ENCODE assay signal across 11 cellular contexts in genomic region chr19:29662278-29662603, GRCh38. TPM values are rescaled to one million over a fixed set of nuclear protein-coding genes. Genes with fewer than 3 reads are reported as not detected.
A peak's percentile ranks its signal among the peaks of the same experiment; 100 is the strongest.
DNase-seq lines count a peak whose midpoint lies in the region; ATAC-seq and TF ChIP-seq lines count a peak whose summit lies in the region.
"Had no signal": no experiment of that assay in that cellular context is flagged by ENCODE, and none has a peak within 500 bp of the region (broad histone marks: within the 10 kb centered on the region; RNA-seq: fewer than 3 reads in every experiment).

No MANE protein-coding gene starts in this region.

- no peak for TF ChIP-seq EP300 in SK-N-SH (IDR thresholded peaks at IDR 0.05; ENCODE audit: borderline replicate concordance in 1 of 2, low read depth in 1 of 2, low read length in 1 of 2)

- H3K9me3 ChIP-seq in SK-N-SH (no peaks in the 10 kb centered on the region), lung (ENCODE audit: control insufficient read depth in 2 of 2, insufficient read depth in 1 of 2, low read length in 1 of 2) (no peaks in the 10 kb centered on the region), testis (no peaks in the 10 kb centered on the region)

- no peaks in the 10 kb centered on the region for H3K36me3 ChIP-seq in SK-N-SH (replicated peaks in 1 of 2; ENCODE audit: control insufficient read depth in 1 of 2, insufficient read depth in 2 of 2, low read length in 1 of 2)
- H3K36me3 ChIP-seq in lung (ENCODE audit: control insufficient read depth in 2 of 2, insufficient read depth in 2 of 2, low read length in 2 of 2), result no peaks in the 10 kb centered on the region
- H3K36me3 ChIP-seq in testis (ENCODE audit: low read depth, missing control alignments), result no peaks in the 10 kb centered on the region

- TF ChIP-seq POLR2A in testis (IDR thresholded peaks at IDR 0.05) (no peak), GM18505 (IDR thresholded peaks at IDR 0.05; ENCODE audit: borderline replicate concordance, extremely low read depth, insufficient read depth, insufficient read length) (no peak)

- peak overlapping the region; percentile 69 for H3K4me2 ChIP-seq in SK-N-SH

- peak overlapping the region; percentile 81 for H2AFZ ChIP-seq in SK-N-SH (ENCODE audit: low read depth)

- H4K20me1 ChIP-seq in SK-N-SH (ENCODE audit: insufficient read depth), result no peaks in the 10 kb centered on the region

- CTCF ChIA-PET in SK-N-SH (lab: Yijun Ruan, JAX), result interaction anchor here (1.1 to 3.4 kb wide), 4 partner anchors 15 to 54 kb away, joined by 3 to 17 read pairs (median 6); no protein-coding TSS in a partner anchor

- POLR2A ChIA-PET in SK-N-SH (lab: Yijun Ruan, JAX), result interaction anchor here (1.3 kb wide), 1 partner anchor 32 kb away, joined by 3 read pairs; no protein-coding TSS in a partner anchor

- TF ChIP-seq CTCF in SK-N-SH (IDR thresholded peaks at IDR 0.05) (no peak), lung (IDR thresholded peaks at IDR 0.05; ENCODE audit: control extremely low read depth, extremely low read depth) (no peak), testis (IDR thresholded peaks at IDR 0.05) (no peak)

- no peak for DNase-seq in SK-N-SH
- DNase-seq in lung (ENCODE audit: low spot score), result no peak
- DNase-seq in testis, result no peak
- no peak for DNase-seq in activated CD4-positive, CD25-positive, alpha-beta regulatory T cell treated with anti-CD3 and anti-CD28 coated beads, Interleukin-2, amount 50 U/mL, for 72 hours
- DNase-seq in RKO (ENCODE audit: low spot score), result no peak
- DNase-seq: stimulated activated CD4-positive, alpha-beta T cell treated with anti-CD3 and anti-CD28 coated beads, Interleukin-4, amount 100 ng/mL, for 1 hour had no signal

- ATAC-seq in SK-N-SH treated with all-trans-retinoic acid at 6 μM for 48 hours (no peak), lung (ENCODE audit: insufficient read depth, low FRiP score) (no peak), GM18505 (IDR thresholded peaks at IDR 0.05; ENCODE audit: unreplicated experiment) (no peak)
- ATAC-seq: left lobe of liver had no signal

- H3K9me2 ChIP-seq in SK-N-SH, result no peaks in the 10 kb centered on the region

- peak overlapping the region; percentile 61; the same call in 1 of the 2 replicates for H3K9ac ChIP-seq in SK-N-SH

- H3K4me3 ChIP-seq in SK-N-SH (ENCODE audit: low read depth in 2 of 2, low read length in 1 of 2), result peak overlapping the region in 1 of 2 experiments; percentile 21; a peak in 1 of 4 replicates
- no peak overlapping the region for H3K4me3 ChIP-seq in lung
- H3K4me3 ChIP-seq in testis, result no peak overlapping the region

- intact Hi-C loops in testis (cut with DNase I; ENCODE audit: low total_unique reads), result no loop called here

- H3K4me1 ChIP-seq in SK-N-SH (ENCODE audit: control insufficient read depth in 1 of 2, insufficient read depth in 2 of 2, low read depth in 1 of 2, low read length in 1 of 2), result peaks cover 14 to 23% of the 10 kb centered on the region in 2 experiments; a peak in 3 of 4 replicates
- H3K4me1 ChIP-seq in lung (ENCODE audit: control insufficient read depth in 2 of 2, insufficient read depth in 2 of 2, low read length in 2 of 2), result peaks cover 2 to 8% of the 10 kb centered on the region in 2 donors
- peaks cover 49% of the 10 kb centered on the region for H3K4me1 ChIP-seq in testis

- H3K79me2 ChIP-seq in SK-N-SH (ENCODE audit: insufficient read depth), result peaks cover 3% of the 10 kb centered on the region; the same call in 1 of the 2 replicates

- peak overlapping the region; percentile 7 to 84; a peak in 3 of 4 replicates for H3K27ac ChIP-seq in SK-N-SH (ENCODE audit: low read depth in 2 of 2, low read length in 1 of 2)
- H3K27ac ChIP-seq in cingulate gyrus (ENCODE audit: low read depth, low read length), result peak overlapping the region; percentile 55
- H3K27ac ChIP-seq in lung (ENCODE audit: low read depth in 1 of 2, low read length in 1 of 2), result peak overlapping the region; percentile 88 to 95
- peak overlapping the region; percentile 84 to 87 for H3K27ac ChIP-seq in testis
- H3K27ac ChIP-seq: 22Rv1 had no signal

- WGBS in SK-N-SH (ENCODE audit: low lambda C conversion rate), result 5% methylated on average over 1 of the region's 1 CpG
- 27 to 63% methylated on average over 1 of the region's 1 CpG for WGBS in lung, 2 donors
- 18 to 32% methylated on average over 1 of the region's 1 CpG for WGBS in testis, 2 donors

- peaks cover 18% of the 10 kb centered on the region for H3F3A ChIP-seq in SK-N-SH (replicated peaks; ENCODE audit: insufficient read depth)

- TF ChIP-seq RAD21 in SK-N-SH (IDR thresholded peaks at IDR 0.05; ENCODE audit: low read length), result no peak

- H3K27me3 ChIP-seq in SK-N-SH (ENCODE audit: insufficient read depth) (no peaks in the 10 kb centered on the region), lung (ENCODE audit: control insufficient read depth, insufficient read depth) (no peaks in the 10 kb centered on the region), testis (no peaks in the 10 kb centered on the region)

TF ChIP-seq in SK-N-SH, 30 proteins besides CTCF, POLR2A, EP300 and RAD21:
- TF ChIP-seq FOXM1 (IDR thresholded peaks at IDR 0.05; ENCODE audit: low read depth), result no peak

TF ChIP-seq in SK-N-SH treated with all-trans-retinoic acid at 6 μM for 48 hours, 23 proteins besides CTCF, POLR2A, EP300 and RAD21:
- TF ChIP-seq ZFP30 (CRISPR knock-in tag; IDR thresholded peaks at IDR 0.05) (no peak), GLIS3 (CRISPR knock-in tag; IDR thresholded peaks at IDR 0.05) (no peak), ARNTL (CRISPR knock-in tag; IDR thresholded peaks at IDR 0.05; ENCODE audit: borderline replicate concordance, low read depth) (no peak), TCF4 (CRISPR knock-in tag; IDR thresholded peaks at IDR 0.05; ENCODE audit: borderline replicate concordance) (no peak), ZNF565 (CRISPR knock-in tag; conservative IDR thresholded peaks at IDR 0.05; ENCODE audit: low read depth) (no peak), PPARA (CRISPR knock-in tag; IDR thresholded peaks at IDR 0.05; ENCODE audit: borderline replicate concordance) (no peak), CSDC2 (CRISPR knock-in tag; IDR thresholded peaks at IDR 0.05) (no peak), CREB5 (CRISPR knock-in tag; IDR thresholded peaks at IDR 0.05; ENCODE audit: low read depth) (no peak)

RNA-seq across cellular contexts. Expression of gene PLEKHF1, which starts 3.0 kb away (rescaled TPM):
- polyA plus RNA-seq in SK-N-SH (2012; rRNA removed) (3.9 TPM in 2 replicates), lung (10 to 100 TPM in 1 of 2 donors, 1 to 10 TPM in 1; 8.9 to 11.9 TPM), testis (ENCODE audit: insufficient read depth, low read depth, low replicate concordance) (6.3 TPM)
- 1.4 and 2.3 TPM in 2 replicates for polyA plus RNA-seq in SK-N-SH (2012; cell fraction: cytosol; rRNA removed)
- 6.4 and 8.0 TPM in 2 replicates for polyA plus RNA-seq in SK-N-SH (2012; cell fraction: nucleus; rRNA removed)
- total RNA-seq in lung (10 to 100 TPM in 1 of 2 donors, 1 to 10 TPM in 1; 5.7 to 13.2 TPM), testis (10 to 100 TPM; 13.5 to 26.2 TPM)

RNA-seq across cellular contexts. Expression of gene C19orf12, which starts 52.8 kb away (rescaled TPM):
- polyA plus RNA-seq in SK-N-SH (2012; rRNA removed) (26.4 and 30.5 TPM in 2 replicates), lung (10 to 100 TPM; 11.4 to 16.1 TPM), testis (ENCODE audit: insufficient read depth, low read depth, low replicate concordance) (20.8 TPM)
- 25.0 and 30.1 TPM in 2 replicates for polyA plus RNA-seq in SK-N-SH (2012; cell fraction: cytosol; rRNA removed)
- 23.5 and 27.6 TPM in 2 replicates for polyA plus RNA-seq in SK-N-SH (2012; cell fraction: nucleus; rRNA removed)
- total RNA-seq in lung (10 to 100 TPM; 19.3 to 26.0 TPM), testis (10 to 100 TPM; 28.8 to 40.5 TPM)

RNA-seq across cellular contexts. Expression of gene POP4, which starts 56.2 kb away (rescaled TPM):
- polyA plus RNA-seq in SK-N-SH (2012; rRNA removed) (67.7 and 75.4 TPM in 2 replicates), lung (10 to 100 TPM; 56.0 to 82.5 TPM), testis (ENCODE audit: insufficient read depth, low read depth, low replicate concordance) (127 TPM)
- polyA plus RNA-seq in SK-N-SH (2012; cell fraction: cytosol; rRNA removed), result 64.9 and 76.8 TPM in 2 replicates
- 80.4 and 105 TPM in 2 replicates for polyA plus RNA-seq in SK-N-SH (2012; cell fraction: nucleus; rRNA removed)
- total RNA-seq in lung (10 to 100 TPM; 46.6 to 68.5 TPM), testis (10 to 100 TPM; 79.8 to 82.4 TPM)
